In the genomic region with DNA sequence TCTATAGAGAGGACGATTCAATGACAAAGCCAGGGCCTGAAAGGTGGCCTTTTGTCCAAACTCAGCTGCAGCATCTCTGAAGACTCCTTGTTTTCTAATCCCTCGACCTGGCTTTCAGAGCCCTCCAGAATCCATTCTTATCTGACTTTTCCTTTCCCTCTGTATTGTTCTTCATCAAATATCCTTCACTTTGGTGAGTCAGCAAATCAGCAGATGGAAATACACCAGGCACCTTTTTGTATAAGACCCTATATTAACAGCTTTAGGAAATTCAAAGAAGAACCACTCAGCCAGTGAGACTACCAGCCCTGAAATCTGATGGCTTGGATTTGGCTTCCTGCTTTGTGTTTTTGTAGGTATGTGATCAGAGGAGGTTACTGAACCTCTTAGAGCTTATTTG, we compare ENCODE assay signal across 28 cellular contexts.
DNase-seq lines count a peak whose midpoint lies in the region; ATAC-seq, FAIRE-seq and TF ChIP-seq lines count a peak whose summit lies in the region.
"Had no signal": no experiment of that assay in that cellular context is flagged by ENCODE, and none has a peak within 500 bp of the region (broad histone marks: within the 10 kb centered on the region; RNA-seq: fewer than 3 reads in every experiment).

No MANE protein-coding gene starts in this region.

- H3K4me3 Mint-ChIP-seq in GM23338 (no peak overlapping the region), nephron (no peak overlapping the region)
- H3K4me3 Mint-ChIP-seq in stimulated activated naive CD8-positive, alpha-beta T cell treated with anti-CD3 and anti-CD28 coated beads, Interleukin-15, amount 100 ng/mL, for 72 hours: no peak overlapping the region
- H3K4me3 Mint-ChIP-seq: B cell; CD4-positive, alpha-beta T cell; CD8-positive, alpha-beta T cell had no signal

- H3K27ac ChIP-seq in A549: no peak overlapping the region
- H3K27ac ChIP-seq in GM23338 (ENCODE audit: low read depth): no peak overlapping the region
- H3K27ac ChIP-seq: BLaER1 treated with 17β-estradiol and CSF1 and Interleukin-3, amounts not matched to agents 10 nM and 100 nM; C4-2B had no signal

- no peaks in the 10 kb centered on the region for H3K9me3 Mint-ChIP-seq in GM23338
- no peaks in the 10 kb centered on the region for H3K9me3 Mint-ChIP-seq in nephron
- H3K9me3 Mint-ChIP-seq in stimulated activated naive CD8-positive, alpha-beta T cell treated with anti-CD3 and anti-CD28 coated beads, Interleukin-15, amount 100 ng/mL, for 72 hours: peaks cover 5 to 17% of the 10 kb centered on the region in 2 donors

- H3K36me3 ChIP-seq in GM23338 (ENCODE audit: insufficient read depth): no peaks in the 10 kb centered on the region
- H3K36me3 ChIP-seq: BLaER1 treated with 17β-estradiol and CSF1 and Interleukin-3, amounts not matched to agents 10 nM and 100 nM had no signal

- H3K4me1 Mint-ChIP-seq in GM23338 (peaks cover 8% of the 10 kb centered on the region), nephron (peaks cover 14% of the 10 kb centered on the region)
- H3K4me1 Mint-ChIP-seq in stimulated activated naive CD8-positive, alpha-beta T cell treated with anti-CD3 and anti-CD28 coated beads, Interleukin-15, amount 100 ng/mL, for 72 hours: no peaks in the 10 kb centered on the region
- H3K4me1 Mint-ChIP-seq: B cell had no signal

- no peak for TF ChIP-seq EP300 in A549 (IDR thresholded peaks at IDR 0.05)

- no peaks in the 10 kb centered on the region; the same call in 1 of the 2 replicates for H3K9me2 ChIP-seq in GM23338 (ENCODE audit: insufficient read depth)

- ATAC-seq in A549: no peak
- ATAC-seq in GM23338: no peak
- no peak for ATAC-seq in HG03565 (IDR thresholded peaks at IDR 0.05; ENCODE audit: unreplicated experiment)
- ATAC-seq in stimulated activated naive CD8-positive, alpha-beta T cell treated with anti-CD3 and anti-CD28 coated beads, Interleukin-15, amount 100 ng/mL, for 72 hours: no peak
- ATAC-seq: CD8-positive, alpha-beta T cell; GM12878 had no signal

- H3K4me2 ChIP-seq in A549 (no peak overlapping the region), GM23338 (no peak overlapping the region)
- H3K4me2 ChIP-seq: BLaER1 treated with 17β-estradiol and CSF1 and Interleukin-3, amounts not matched to agents 10 nM and 100 nM had no signal

- no peak for TF ChIP-seq POLR2A in A549 (IDR thresholded peaks at IDR 0.05; ENCODE audit: low read length)

- no peak for TF ChIP-seq RAD21 in A549 (conservative IDR thresholded peaks at IDR 0.05 in 1 of 2, IDR thresholded peaks at IDR 0.05 in 1 of 2)

- no peaks in the 10 kb centered on the region for H3K79me2 ChIP-seq in GM23338 (replicated peaks; ENCODE audit: insufficient read depth)

- H3K27ac Mint-ChIP-seq in GM23338: no peak overlapping the region
- H3K27ac Mint-ChIP-seq in nephron: peak overlapping the region in 2 of 3 experiments; percentile 23 to 38
- H3K27ac Mint-ChIP-seq in stimulated activated naive CD8-positive, alpha-beta T cell treated with anti-CD3 and anti-CD28 coated beads, Interleukin-15, amount 100 ng/mL, for 72 hours: no peak overlapping the region
- H3K27ac Mint-ChIP-seq: B cell; CD4-positive, alpha-beta T cell; CD8-positive, alpha-beta T cell had no signal

- H2AFZ ChIP-seq in GM23338: 0 out of 2 replicates have a peak overlapping the region, but pooled peaks have one; percentile 29

- POLR2A ChIA-PET in A549 (lab: Yijun Ruan, JAX): no interaction called here

- no peaks in the 10 kb centered on the region for H3F3A ChIP-seq in GM23338 (replicated peaks; ENCODE audit: low read depth)

- WGBS in A549 (ENCODE audit: missing lambda C conversion rate): 5% methylated on average over 2 of the region's 2 CpGs

- no peak for DNase-seq in A549 (ENCODE audit: low read depth in 1 of 2, low spot score in 1 of 2)
- no peak for DNase-seq in GM23338 (ENCODE audit: low spot score)
- DNase-seq in NCI-H69 (lab: John Stamatoyannopoulos, UW): peak; percentile 19
- DNase-seq in stimulated activated naive CD8-positive, alpha-beta T cell treated with anti-CD3 and anti-CD28 coated beads, Interleukin-15, amount 100 ng/mL, for 72 hours: no peak
- DNase-seq in DMS114 treated with DMSO at 0.1 percent for 48 hours (lab: John Stamatoyannopoulos, UW; ENCODE audit: unreplicated experiment): no peak
- no peak for DNase-seq in NCI-H2196 (lab: John Stamatoyannopoulos, UW; ENCODE audit: unreplicated experiment)
- DNase-seq: 8988T; AML-193; Caco-2; Calu3; CD4-positive, alpha-beta T cell; CD8-positive, alpha-beta T cell; DMS153; DMS53; DMS79; DND-41; EL; GDM1 had no signal

- H3K27me3 Mint-ChIP-seq in GM23338 (ENCODE audit: insufficient read depth, low read depth, poor library complexity): peaks cover 3% of the 10 kb centered on the region
- H3K27me3 Mint-ChIP-seq in nephron (ENCODE audit: low read depth): no peaks in the 10 kb centered on the region
- peaks cover 34% of the 10 kb centered on the region for H3K27me3 Mint-ChIP-seq in stimulated activated naive CD8-positive, alpha-beta T cell treated with anti-CD3 and anti-CD28 coated beads, Interleukin-15, amount 100 ng/mL, for 72 hours

- H3K27me3 ChIP-seq in GM23338 (ENCODE audit: insufficient read depth): no peaks in the 10 kb centered on the region
- H3K27me3 ChIP-seq: BLaER1 treated with 17β-estradiol and CSF1 and Interleukin-3, amounts not matched to agents 10 nM and 100 nM had no signal

- H3K9me3 ChIP-seq in A549: no peaks in the 10 kb centered on the region
- H3K9me3 ChIP-seq: Caco-2 had no signal

- FAIRE-seq in A549 (lab: Jason Lieb, UNC): no peak
- FAIRE-seq: A204.1, D721Med, GM12878, GM12892, GM18507 had no signal

- no peak overlapping the region for H3K4me3 ChIP-seq in A549
- H3K4me3 ChIP-seq in GM23338: no peak overlapping the region
- H3K4me3 ChIP-seq: BLaER1 treated with 17β-estradiol and CSF1 and Interleukin-3, amounts not matched to agents 10 nM and 100 nM; GM12878 had no signal

- no peaks in the 10 kb centered on the region for H3K36me3 Mint-ChIP-seq in GM23338 (ENCODE audit: low read depth)
- peaks cover 4% of the 10 kb centered on the region for H3K36me3 Mint-ChIP-seq in nephron (ENCODE audit: low read depth)
- H3K36me3 Mint-ChIP-seq: CD8-positive, alpha-beta T cell had no signal

- no peak for TF ChIP-seq CTCF in A549 (IDR thresholded peaks at IDR 0.05)
- no peak for TF ChIP-seq CTCF in GM23338 (conservative IDR thresholded peaks at IDR 0.05; ENCODE audit: low read depth in 2 of 2)
- TF ChIP-seq CTCF in nephron (IDR thresholded peaks at IDR 0.05; ENCODE audit: unreplicated experiment in 3 of 3): no peak

- CTCF ChIA-PET in A549 (lab: Yijun Ruan, JAX): interaction anchor here (1.7 kb wide), 1 partner anchor 112 kb away, joined by 5 read pairs; no protein-coding TSS in a partner anchor

- H4K20me1 ChIP-seq in GM23338 (replicated peaks; ENCODE audit: insufficient read depth): no peaks in the 10 kb centered on the region
- H4K20me1 ChIP-seq: BLaER1 treated with 17β-estradiol and CSF1 and Interleukin-3, amounts not matched to agents 10 nM and 100 nM had no signal

- H3K4me1 ChIP-seq in A549 (no peaks in the 10 kb centered on the region), GM23338 (ENCODE audit: insufficient read depth) (no peaks in the 10 kb centered on the region)
- H3K4me1 ChIP-seq: BLaER1 treated with 17β-estradiol and CSF1 and Interleukin-3, amounts not matched to agents 10 nM and 100 nM; Caco-2 had no signal

TF ChIP-seq in A549, 52 proteins besides CTCF, POLR2A, EP300 and RAD21:
- no peak for TF ChIP-seq MYC (IDR thresholded peaks at IDR 0.05; ENCODE audit: borderline replicate concordance, low read length)
- peak; percentile 28 for TF ChIP-seq MAFK (IDR thresholded peaks at IDR 0.05; ENCODE audit: partially characterized antibody)
- no peak for TF ChIP-seq ZC3H11A (IDR thresholded peaks at IDR 0.05)
- no peak for TF ChIP-seq SMC3 (IDR thresholded peaks at IDR 0.05)
- TF ChIP-seq NPAS2 (CRISPR knock-in tag; IDR thresholded peaks at IDR 0.05; ENCODE audit: borderline replicate concordance): no peak
- no peak for TF ChIP-seq USF2 (IDR thresholded peaks at IDR 0.05)

TF ChIP-seq in GM23338, 12 proteins besides CTCF, POLR2A, EP300 and RAD21:
- TF ChIP-seq JUNB (IDR thresholded peaks at IDR 0.05; ENCODE audit: unreplicated experiment) (no peak), ZNF114 (CRISPR knock-in tag; IDR thresholded peaks at IDR 0.05) (no peak)

Comparison
In these comparisons a context has a peak if more than half of its experiments do, and no peak if none do; other contexts are left out.
1. H3K27ac Mint-ChIP-seq: peak in nephron (2 of 3); none in GM23338 (single experiment) and stimulated activated naive CD8-positive, alpha-beta T cell treated with anti-CD3 and anti-CD28 coated beads, Interleukin-15, amount 100 ng/mL, for 72 hours (0 of 2).